In genomic region chr6:129492260-129492659, GRCh38 we compare ENCODE assay signal across 16 cellular contexts.
A peak's percentile ranks its signal among the peaks of the same experiment; 100 is the strongest.
DNase-seq lines count a peak whose midpoint lies in the region; ATAC-seq and TF ChIP-seq lines count a peak whose summit lies in the region.
"Had no signal": no experiment of that assay in that cellular context is flagged by ENCODE, and none has a peak within 500 bp of the region (broad histone marks: within the 10 kb centered on the region; RNA-seq: fewer than 3 reads in every experiment).

No MANE protein-coding gene starts in this region.

- intact Hi-C loops in A673 (cut with micrococcal nuclease; ENCODE audit: unreplicated experiment), result loop anchor here (10.0 kb wide), 2 partner anchors 393 to 443 kb away; no protein-coding TSS in a partner anchor

- H3K4me3 Mint-ChIP-seq in activated naive CD8-positive, alpha-beta T cell treated with anti-CD3 and anti-CD28 coated beads, Interleukin-2, amount 50 U/mL, for 24 hours, result peak overlapping the region; percentile 9

- no peak for TF ChIP-seq CTCF in A673 (conservative IDR thresholded peaks at IDR 0.05; ENCODE audit: low read depth, low read length)

- peaks cover 3% of the 10 kb centered on the region for H3K79me1 ChIP-seq in mesenchymal stem cell (replicated peaks; ENCODE audit: low read length, poor library complexity, severe bottlenecking)

- peak overlapping the region; percentile 100 for H3K27ac Mint-ChIP-seq in activated naive CD8-positive, alpha-beta T cell treated with anti-CD3 and anti-CD28 coated beads, Interleukin-2, amount 50 U/mL, for 24 hours

- no peak overlapping the region for H2AK5ac ChIP-seq in mesenchymal stem cell (ENCODE audit: low read length, severe bottlenecking)

- no peak overlapping the region for H2BK120ac ChIP-seq in mesenchymal stem cell (ENCODE audit: low read depth, low read length)

- no peaks in the 10 kb centered on the region for H3K9me3 ChIP-seq in A673 (ENCODE audit: low read depth, low read length, poor library complexity, severe bottlenecking)
- no peaks in the 10 kb centered on the region for H3K9me3 ChIP-seq in mesenchymal stem cell (ENCODE audit: control insufficient read depth, low read length)
- H3K9me3 ChIP-seq: BE2C had no signal

- peaks cover 32% of the 10 kb centered on the region for H3K36me3 Mint-ChIP-seq in activated naive CD8-positive, alpha-beta T cell treated with anti-CD3 and anti-CD28 coated beads, Interleukin-2, amount 50 U/mL, for 24 hours (ENCODE audit: low read depth)

- WGBS in mesenchymal stem cell, result 100% methylated on average over 2 of the region's 4 CpGs

- H3K18ac ChIP-seq in mesenchymal stem cell (ENCODE audit: low read depth in 1 of 2, low read length in 2 of 2), result peak overlapping the region in 1 of 2 experiments; percentile 24

- peaks cover 2% of the 10 kb centered on the region for H3K27me3 Mint-ChIP-seq in activated naive CD8-positive, alpha-beta T cell treated with anti-CD3 and anti-CD28 coated beads, Interleukin-2, amount 50 U/mL, for 24 hours
- H3K27me3 Mint-ChIP-seq: activated naive CD8-positive, alpha-beta T cell treated with anti-CD3 and anti-CD28 coated beads, Interleukin-2, amount 10 ng/mL, durations not matched to agents 7 days and 5 days had no signal

- peaks cover 90% of the 10 kb centered on the region for H3K4me1 Mint-ChIP-seq in activated naive CD8-positive, alpha-beta T cell treated with anti-CD3 and anti-CD28 coated beads, Interleukin-2, amount 50 U/mL, for 24 hours

- H3K27ac ChIP-seq in A673 (ENCODE audit: low read depth, low read length, poor library complexity, severe bottlenecking) (peak overlapping the region; percentile 92), mesenchymal stem cell (ENCODE audit: low read length, poor library complexity, severe bottlenecking) (peak overlapping the region; percentile 99)
- H3K27ac ChIP-seq: WERI-Rb-1 had no signal

- DNase-seq in A673 (ENCODE audit: low spot score), result no peak
- peak; percentile 22 for DNase-seq in EH (ENCODE audit: low read depth)
- DNase-seq in activated naive CD8-positive, alpha-beta T cell treated with anti-CD3 and anti-CD28 coated beads, Interleukin-2, amount 50 U/mL, for 24 hours, result no peak
- no peak for DNase-seq in mesenchymal stem cell
- no peak for DNase-seq in activated CD4-positive, CD25-positive, alpha-beta regulatory T cell (lab: John Stamatoyannopoulos, UW)
- no peak for DNase-seq in C1 segment of cervical spinal cord (lab: John Stamatoyannopoulos, UW)
- DNase-seq: activated naive CD8-positive, alpha-beta T cell treated with anti-CD3 and anti-CD28 coated beads, Interleukin-2, amount 10 ng/mL, durations not matched to agents 7 days and 5 days; BE2C; effector CD4-positive, alpha-beta T cell; NCI-H1694 treated with DMSO at 0.1 percent for 48 hours; NCI-H446 treated with DMSO at 0.1 percent for 48 hours; OCI-M1; WERI-Rb-1 had no signal

- H3K4ac ChIP-seq in mesenchymal stem cell (ENCODE audit: low read depth in 1 of 2, low read length in 2 of 2), result no peak overlapping the region

- H2BK15ac ChIP-seq in mesenchymal stem cell (ENCODE audit: low read depth, poor library complexity, severe bottlenecking), result no peak overlapping the region

- H2AFZ ChIP-seq in mesenchymal stem cell (ENCODE audit: low read depth, low read length), result no peak overlapping the region

- peaks cover 14% of the 10 kb centered on the region for H3K9me3 Mint-ChIP-seq in activated naive CD8-positive, alpha-beta T cell treated with anti-CD3 and anti-CD28 coated beads, Interleukin-2, amount 50 U/mL, for 24 hours

- H4K8ac ChIP-seq in mesenchymal stem cell (ENCODE audit: low read length), result no peak overlapping the region

- no peak overlapping the region for H4K91ac ChIP-seq in mesenchymal stem cell (ENCODE audit: low read length)

- POLR2A ChIA-PET in A673 (lab: Charles Lee; ENCODE audit: low non-redundant PET), result no interaction called here

- BruUV-seq in A673 (replicated peaks; lab: Mats Ljungman, UMichigan), result no TSS peak

- no peak overlapping the region for H2BK5ac ChIP-seq in mesenchymal stem cell (ENCODE audit: low read depth, low read length, poor library complexity, severe bottlenecking)

- peak overlapping the region; percentile 97 for H3K9ac ChIP-seq in mesenchymal stem cell (ENCODE audit: low read length)

- H3K27me3 ChIP-seq in A673 (replicated peaks; ENCODE audit: insufficient read depth, low read depth, low read length, poor library complexity) (no peaks in the 10 kb centered on the region), mesenchymal stem cell (ENCODE audit: control insufficient read depth in 1 of 2, insufficient read depth in 1 of 2, low read length in 2 of 2) (no peaks in the 10 kb centered on the region)
- H3K27me3 ChIP-seq: BE2C had no signal

- peak overlapping the region in 1 of 2 experiments; percentile 45 for H2BK12ac ChIP-seq in mesenchymal stem cell (ENCODE audit: low read length in 2 of 2)

- H3K36me3 ChIP-seq in A673 (ENCODE audit: insufficient read depth, low read length, poor library complexity, severe bottlenecking) (no peaks in the 10 kb centered on the region), mesenchymal stem cell (ENCODE audit: control insufficient read depth in 1 of 2, insufficient read depth in 2 of 2, low read depth in 1 of 2, low read length in 2 of 2) (peaks cover 0 to 3% of the 10 kb centered on the region in 2 experiments)
- H3K36me3 ChIP-seq: BE2C, WERI-Rb-1 had no signal

- H3K4me3 ChIP-seq in A673 (ENCODE audit: low read depth, low read length, poor library complexity, severe bottlenecking) (no peak overlapping the region), mesenchymal stem cell (ENCODE audit: insufficient read depth in 1 of 2, low read depth in 1 of 2, low read length in 2 of 2) (no peak overlapping the region)

- no peak for ATAC-seq in activated naive CD8-positive, alpha-beta T cell treated with anti-CD3 and anti-CD28 coated beads, Interleukin-2, amount 50 U/mL, for 24 hours
- ATAC-seq in HG03135 (IDR thresholded peaks at IDR 0.05; ENCODE audit: unreplicated experiment) (no peak), HG03565 (IDR thresholded peaks at IDR 0.05; ENCODE audit: unreplicated experiment) (no peak)
- ATAC-seq: left lobe of liver had no signal

- H3K23ac ChIP-seq in mesenchymal stem cell (ENCODE audit: low read length in 2 of 2), result no peak overlapping the region

- H3K4me1 ChIP-seq in A673 (ENCODE audit: insufficient read depth, low read length, poor library complexity, severe bottlenecking), result peaks cover 21% of the 10 kb centered on the region
- peaks cover 4% of the 10 kb centered on the region for H3K4me1 ChIP-seq in mesenchymal stem cell (ENCODE audit: control insufficient read depth, insufficient read depth, low read depth, low read length)
- H3K4me1 ChIP-seq: BE2C had no signal

- H3K4me2 ChIP-seq in mesenchymal stem cell (ENCODE audit: low read length, poor library complexity, severe bottlenecking), result no peak overlapping the region

- CTCF ChIA-PET in A673 (lab: Charles Lee), result interaction anchor here (2.2 kb wide), 1 partner anchor 9 kb away, joined by 8 read pairs; no protein-coding TSS in a partner anchor

- H3K14ac ChIP-seq in mesenchymal stem cell (ENCODE audit: low read length in 2 of 2), result no peak overlapping the region
